Comparison of ENCODE assay signal across 9 cellular contexts in genomic region chr9:81211741-81212140, GRCh38.
"Had no signal": no experiment of that assay in that cellular context is flagged by ENCODE, and none has a peak within 500 bp of the region (broad histone marks: within the 10 kb centered on the region; RNA-seq: fewer than 3 reads in every experiment).

No MANE protein-coding gene starts in this region.

- FAIRE-seq: H1, K562 had no signal

- H3K4me3 ChIP-seq: GM23338, K562 had no signal

- ATAC-seq: GM23338, K562 had no signal

- DNase-seq: H9, HCEC 1CT, IMR-90, Kasumi-1, KG1 had no signal

- H3K27ac ChIP-seq: HL-60 had no signal
